In the genomic region with DNA sequence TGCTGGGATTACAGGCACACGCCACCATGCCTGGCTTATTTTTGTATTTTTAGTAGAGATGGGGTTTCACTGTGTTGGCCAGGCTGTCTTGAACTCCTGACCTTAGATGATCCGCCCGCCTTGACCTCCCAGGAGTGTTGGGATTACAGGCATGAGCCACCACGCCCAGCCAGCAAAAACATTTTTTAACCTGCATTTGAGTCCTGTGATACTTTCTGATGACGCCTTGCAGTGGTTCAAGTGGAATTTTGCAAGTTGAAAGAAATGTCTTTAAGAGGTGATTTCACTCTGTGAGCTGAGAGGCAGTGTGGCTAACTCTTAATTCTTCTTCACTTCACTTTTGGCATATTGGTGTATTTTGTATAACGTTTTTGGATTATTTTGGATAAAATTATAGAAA, we compare ENCODE assay signal across 15 cellular contexts. TPM values are rescaled to one million over a fixed set of nuclear protein-coding genes. Genes with fewer than 3 reads are reported as not detected.
DNase-seq lines count a peak whose midpoint lies in the region; ATAC-seq and TF ChIP-seq lines count a peak whose summit lies in the region.
"Had no signal": no experiment of that assay in that cellular context is flagged by ENCODE, and none has a peak within 500 bp of the region (broad histone marks: within the 10 kb centered on the region; RNA-seq: fewer than 3 reads in every experiment).

No MANE protein-coding gene starts in this region.

- H3K36me3 ChIP-seq in BLaER1 (peaks cover 43% of the 10 kb centered on the region), left lung (peaks cover 0 to 23% of the 10 kb centered on the region in 2 donors), WERI-Rb-1 (peaks cover 45% of the 10 kb centered on the region)
- H3K36me3 ChIP-seq in CD4-positive, CD25-positive, alpha-beta regulatory T cell (ENCODE audit: control insufficient read depth, insufficient read depth, low read length), result peaks cover 22% of the 10 kb centered on the region
- H3K36me3 ChIP-seq: colonic mucosa had no signal

- no peak overlapping the region for H3K4me3 ChIP-seq in BLaER1
- peak overlapping the region; percentile 66 for H3K4me3 ChIP-seq in CD4-positive, CD25-positive, alpha-beta regulatory T cell (ENCODE audit: low read depth, low read length)
- no peak overlapping the region for H3K4me3 ChIP-seq in left lung
- no peak overlapping the region for H3K4me3 ChIP-seq in WERI-Rb-1 (ENCODE audit: low read depth, low read length)
- H3K4me3 ChIP-seq: colonic mucosa, smooth muscle cell, upper lobe of left lung had no signal

- no peak overlapping the region for H3K9ac ChIP-seq in BLaER1

- H3K4me1 ChIP-seq in BLaER1 (peaks cover 67% of the 10 kb centered on the region), left lung (peaks cover 14 to 76% of the 10 kb centered on the region in 2 donors)
- peaks cover 65% of the 10 kb centered on the region for H3K4me1 ChIP-seq in CD4-positive, CD25-positive, alpha-beta regulatory T cell (ENCODE audit: control insufficient read depth, insufficient read depth, low read length, poor library complexity, severe bottlenecking)

- no peak for ATAC-seq in CD4-positive, CD25-positive, alpha-beta regulatory T cell (ENCODE audit: low read depth in 2 of 2)
- ATAC-seq in T-helper 17 cell (no peak), left lung (peak; percentile 74)

- H3K9me3 Mint-ChIP-seq in CD4-positive, CD25-positive, alpha-beta regulatory T cell, result no peaks in the 10 kb centered on the region

- H3K4me3 Mint-ChIP-seq in CD4-positive, CD25-positive, alpha-beta regulatory T cell, result peak overlapping the region; percentile 10 to 74 (median 58)
- H3K4me3 Mint-ChIP-seq in T-helper 17 cell, result peak overlapping the region; percentile 66

- intact Hi-C loops in left lung (cut with DNase I), result no loop called here

- no peak overlapping the region for H3K27ac ChIP-seq in BLaER1
- H3K27ac ChIP-seq in CD4-positive, CD25-positive, alpha-beta regulatory T cell (ENCODE audit: insufficient read depth, low read length, poor library complexity, severe bottlenecking), result no peak overlapping the region
- H3K27ac ChIP-seq in left lung, result peak overlapping the region in 1 of 2 donors; percentile 55
- H3K27ac ChIP-seq in WERI-Rb-1, result no peak overlapping the region
- H3K27ac ChIP-seq: colonic mucosa had no signal

- peak overlapping the region; percentile 18 to 86 (median 41) for H3K27ac Mint-ChIP-seq in CD4-positive, CD25-positive, alpha-beta regulatory T cell
- peak overlapping the region; percentile 86 for H3K27ac Mint-ChIP-seq in T-helper 17 cell

- no peaks in the 10 kb centered on the region for H3K27me3 Mint-ChIP-seq in CD4-positive, CD25-positive, alpha-beta regulatory T cell
- no peaks in the 10 kb centered on the region for H3K27me3 Mint-ChIP-seq in T-helper 17 cell

- no peak for TF ChIP-seq CTCF in left lung (IDR thresholded peaks at IDR 0.05)
- no peak for TF ChIP-seq CTCF in WERI-Rb-1 (IDR thresholded peaks at IDR 0.05; ENCODE audit: low read depth, low read length)

- H4K20me1 ChIP-seq in BLaER1, result peaks cover 100% of the 10 kb centered on the region

- H3K9me3 ChIP-seq in BLaER1 (no peaks in the 10 kb centered on the region), T-helper 17 cell (ENCODE audit: control insufficient read depth, low read length, poor library complexity, severe bottlenecking) (no peaks in the 10 kb centered on the region), left lung (no peaks in the 10 kb centered on the region), WERI-Rb-1 (ENCODE audit: severe bottlenecking) (no peaks in the 10 kb centered on the region)
- H3K9me3 ChIP-seq in CD4-positive, CD25-positive, alpha-beta regulatory T cell (ENCODE audit: control insufficient read depth in 2 of 2, low read length in 2 of 2), result no peaks in the 10 kb centered on the region
- H3K9me3 ChIP-seq: colonic mucosa, upper lobe of left lung had no signal

- peak overlapping the region; percentile 42 for H3K4me2 ChIP-seq in BLaER1
- H3K4me2 ChIP-seq: smooth muscle cell had no signal

- peaks cover 13% of the 10 kb centered on the region for H3K36me3 Mint-ChIP-seq in CD4-positive, CD25-positive, alpha-beta regulatory T cell
- H3K36me3 Mint-ChIP-seq in T-helper 17 cell (ENCODE audit: low read depth), result no peaks in the 10 kb centered on the region

- peaks cover 47 to 90% (median 80%) of the 10 kb centered on the region in 4 donors for H3K4me1 Mint-ChIP-seq in CD4-positive, CD25-positive, alpha-beta regulatory T cell
- H3K4me1 Mint-ChIP-seq in T-helper 17 cell, result peaks cover 53% of the 10 kb centered on the region

- no peak for DNase-seq in CD4-positive, CD25-positive, alpha-beta regulatory T cell
- DNase-seq in T-helper 17 cell (no peak), left lung (no peak), NCI-H1436 treated with DMSO at 0.1 percent for 48 hours (lab: John Stamatoyannopoulos, UW) (no peak), DMS79 (lab: John Stamatoyannopoulos, UW) (no peak), WERI-Rb-1 (no peak), DMS 273 (lab: John Stamatoyannopoulos, UW; ENCODE audit: unreplicated experiment) (no peak)
- DNase-seq: colonic mucosa, foreskin fibroblast, NCI-H774 had no signal

- H3K27me3 ChIP-seq in BLaER1, result no peaks in the 10 kb centered on the region
- no peaks in the 10 kb centered on the region for H3K27me3 ChIP-seq in CD4-positive, CD25-positive, alpha-beta regulatory T cell (ENCODE audit: control insufficient read depth, insufficient read depth, low read length)
- H3K27me3 ChIP-seq in left lung, result no peaks in the 10 kb centered on the region
- H3K27me3 ChIP-seq in WERI-Rb-1 (ENCODE audit: insufficient read depth, low read depth, severe bottlenecking), result no peaks in the 10 kb centered on the region
- H3K27me3 ChIP-seq: colonic mucosa, upper lobe of left lung had no signal

RNA-seq across cellular contexts. Expression of a gene that starts 9.1 kb away (rescaled TPM):
- 188 TPM for total RNA-seq in CD4-positive, CD25-positive, alpha-beta regulatory T cell
- 100 to 1,000 TPM in 1 of 4 donors, 10 to 100 TPM in 3; 83.6 to 101 (median 89.6) TPM for polyA plus RNA-seq in CD4-positive, CD25-positive, alpha-beta regulatory T cell
- total RNA-seq in T-helper 17 cell (100 to 1,000 TPM; 143 to 158 TPM), left lung (100 to 1,000 TPM in 1 of 2 donors, 10 to 100 TPM in 1; 84.9 to 108 TPM)

RNA-seq across cellular contexts. Expression of a gene that starts 54.2 kb away (rescaled TPM):
- total RNA-seq in CD4-positive, CD25-positive, alpha-beta regulatory T cell, result 3.6 TPM
- polyA plus RNA-seq in CD4-positive, CD25-positive, alpha-beta regulatory T cell, result 1 to 10 TPM; 1.7 to 7.0 (median 4.7) TPM
- 1 to 10 TPM; 1.3 to 9.0 TPM for total RNA-seq in T-helper 17 cell
- total RNA-seq in left lung, result under 1 TPM; 0.15 to 0.16 TPM
- total RNA-seq: astrocyte, RPMI7951, smooth muscle cell had no signal
- polyA plus RNA-seq: smooth muscle cell had no signal
